Comparison of ENCODE assay signal across 7 cellular contexts in the genomic region with DNA sequence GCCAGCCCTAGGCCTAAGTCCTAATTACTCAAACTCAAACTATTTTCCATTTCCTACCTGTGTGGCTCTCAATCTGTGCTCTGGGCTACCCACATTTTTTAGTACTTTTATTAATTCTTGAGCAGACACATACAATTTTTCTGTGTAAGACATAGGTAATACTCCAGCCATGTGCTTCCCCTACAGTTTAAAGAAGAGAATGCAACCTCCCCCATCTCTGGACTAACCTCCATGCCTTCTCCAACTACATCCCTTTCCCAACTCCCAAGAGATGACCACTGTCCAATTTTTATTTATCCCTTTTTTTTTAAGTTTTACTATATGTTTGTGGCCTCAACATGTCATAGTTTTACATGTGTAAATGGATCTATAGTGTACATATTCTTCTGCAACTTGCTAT. TPM values are rescaled to one million over a fixed set of nuclear protein-coding genes. Genes with fewer than 3 reads are reported as not detected.
A peak's percentile ranks its signal among the peaks of the same experiment; 100 is the strongest.
DNase-seq lines count a peak whose midpoint lies in the region; TF ChIP-seq lines count a peak whose summit lies in the region.

No MANE protein-coding gene starts in this region.

- H3K9me3 Mint-ChIP-seq in brain: no peaks in the 10 kb centered on the region
- no peaks in the 10 kb centered on the region for H3K9me3 Mint-ChIP-seq in nephron progenitor cell
- H3K9me3 Mint-ChIP-seq in activated CD4-positive, alpha-beta memory T cell treated with anti-CD3 and anti-CD28 coated beads, Interleukin-2, amount 10 ng/mL, durations not matched to agents 7 days and 5 days: no peaks in the 10 kb centered on the region

- no peaks in the 10 kb centered on the region for H4K20me1 ChIP-seq in Karpas-422 (ENCODE audit: insufficient read depth, low read depth, low read length)

- H3K27ac Mint-ChIP-seq in brain (peak overlapping the region in 2 of 5 experiments; percentile 14), nephron progenitor cell (no peak overlapping the region)
- H3K27ac Mint-ChIP-seq in activated CD4-positive, alpha-beta memory T cell treated with anti-CD3 and anti-CD28 coated beads, Interleukin-2, amount 10 ng/mL, durations not matched to agents 7 days and 5 days: no peak overlapping the region

- no peak overlapping the region for H3K4me3 ChIP-seq in Karpas-422 (ENCODE audit: low read length)

- POLR2A ChIA-PET in activated CD4-positive, alpha-beta memory T cell treated with anti-CD3 and anti-CD28 coated beads, Interleukin-2, amount 10 ng/mL, durations not matched to agents 7 days and 5 days (lab: Charles Lee): no interaction called here

- H3K4me3 Mint-ChIP-seq in brain (peak overlapping the region in 3 of 5 experiments; percentile 1 to 77 (median 31)), nephron progenitor cell (no peak overlapping the region)
- H3K4me3 Mint-ChIP-seq in activated CD4-positive, alpha-beta memory T cell treated with anti-CD3 and anti-CD28 coated beads, Interleukin-2, amount 10 ng/mL, durations not matched to agents 7 days and 5 days: no peak overlapping the region

- peaks cover 42% of the 10 kb centered on the region for H3K79me2 ChIP-seq in Karpas-422 (ENCODE audit: low read length)

- peaks cover 16% of the 10 kb centered on the region for H3K4me1 ChIP-seq in Karpas-422 (ENCODE audit: low read length)

- no peak overlapping the region for H3K9ac ChIP-seq in Karpas-422 (ENCODE audit: low read length)

- H3K36me3 ChIP-seq in Karpas-422 (ENCODE audit: insufficient read depth, low read length): peaks cover 30% of the 10 kb centered on the region; the same call in 1 of the 2 replicates

- no peak for TF ChIP-seq CTCF in brain (conservative IDR thresholded peaks at IDR 0.05)
- TF ChIP-seq CTCF in nephron progenitor cell (IDR thresholded peaks at IDR 0.05): peak; percentile 37

- no peak overlapping the region for H3K4me2 ChIP-seq in Karpas-422 (ENCODE audit: low read depth, low read length, poor library complexity, severe bottlenecking)

- DNase-seq in EL: peak; percentile 29
- DNase-seq in Karpas-422: peak; percentile 57
- no peak for DNase-seq in nephron progenitor cell
- no peak for DNase-seq in NCI-H345 (lab: John Stamatoyannopoulos, UW)
- DNase-seq in activated CD4-positive, alpha-beta memory T cell treated with anti-CD3 and anti-CD28 coated beads, Interleukin-2, amount 10 ng/mL, durations not matched to agents 7 days and 5 days: no peak
- no peak for DNase-seq in NCI-H2081 (lab: John Stamatoyannopoulos, UW)

- no peaks in the 10 kb centered on the region for H3K9me3 ChIP-seq in Karpas-422 (ENCODE audit: low read length)

- no peaks in the 10 kb centered on the region for H3K27me3 ChIP-seq in Karpas-422 (ENCODE audit: low read length)

- H3K27ac ChIP-seq in Karpas-422 (ENCODE audit: low read length): no peak overlapping the region

- H3K9me2 ChIP-seq in Karpas-422 (replicated peaks; ENCODE audit: insufficient read depth, low read length): no peaks in the 10 kb centered on the region

- H2AFZ ChIP-seq in Karpas-422 (ENCODE audit: low read length): no peak overlapping the region

- no peaks in the 10 kb centered on the region for H3K27me3 Mint-ChIP-seq in brain
- no peaks in the 10 kb centered on the region for H3K27me3 Mint-ChIP-seq in nephron progenitor cell (ENCODE audit: low read depth, poor library complexity)
- no peaks in the 10 kb centered on the region for H3K27me3 Mint-ChIP-seq in activated CD4-positive, alpha-beta memory T cell treated with anti-CD3 and anti-CD28 coated beads, Interleukin-2, amount 10 ng/mL, durations not matched to agents 7 days and 5 days

- H3K4me1 Mint-ChIP-seq in brain: peaks cover 38% of the 10 kb centered on the region
- peaks cover 24% of the 10 kb centered on the region for H3K4me1 Mint-ChIP-seq in nephron progenitor cell
- peaks cover 44% of the 10 kb centered on the region for H3K4me1 Mint-ChIP-seq in activated CD4-positive, alpha-beta memory T cell treated with anti-CD3 and anti-CD28 coated beads, Interleukin-2, amount 10 ng/mL, durations not matched to agents 7 days and 5 days

- H3K36me3 Mint-ChIP-seq in brain: peaks cover 57% of the 10 kb centered on the region
- peaks cover 61% of the 10 kb centered on the region for H3K36me3 Mint-ChIP-seq in nephron progenitor cell (ENCODE audit: low read depth)
- H3K36me3 Mint-ChIP-seq in activated CD4-positive, alpha-beta memory T cell treated with anti-CD3 and anti-CD28 coated beads, Interleukin-2, amount 10 ng/mL, durations not matched to agents 7 days and 5 days (ENCODE audit: low read depth): peaks cover 61% of the 10 kb centered on the region

- CTCF ChIA-PET in activated CD4-positive, alpha-beta memory T cell treated with anti-CD3 and anti-CD28 coated beads, Interleukin-2, amount 10 ng/mL, durations not matched to agents 7 days and 5 days (lab: Charles Lee): interaction anchor here (0.7 to 1.0 kb wide), 2 partner anchors 9 to 203 kb away, joined by 3 read pairs; no protein-coding TSS in a partner anchor

RNA-seq across cellular contexts. Expression of a gene that starts 5.8 kb away (rescaled TPM):
- total RNA-seq in Karpas-422 (2014; rRNA removed; shearing (Covaris generic); ENCODE audit: low replicate concordance): 57.3 and 103 TPM in 2 replicates
- polyA plus RNA-seq in brain (ENCODE audit: insufficient read depth, low read depth, low replicate concordance): 70.0 TPM
- 100 to 1,000 TPM; 108 to 109 TPM for total RNA-seq in activated CD4-positive, alpha-beta memory T cell treated with anti-CD3 and anti-CD28 coated beads, Interleukin-2, amount 10 ng/mL, durations not matched to agents 7 days and 5 days

RNA-seq across cellular contexts. Expression of a gene that starts 43.9 kb away (rescaled TPM):
- 0.22 TPM in 1 of 2 replicates, not detected in the other for total RNA-seq in Karpas-422 (2014; rRNA removed; shearing (Covaris generic); ENCODE audit: low replicate concordance)
- 0.36 TPM for polyA plus RNA-seq in brain (ENCODE audit: insufficient read depth, low read depth, low replicate concordance)
- not detected for total RNA-seq in activated CD4-positive, alpha-beta memory T cell treated with anti-CD3 and anti-CD28 coated beads, Interleukin-2, amount 10 ng/mL, durations not matched to agents 7 days and 5 days

RNA-seq across cellular contexts. Expression of a gene that starts 52.8 kb away (rescaled TPM):
- 22.7 and 23.7 TPM in 2 replicates for total RNA-seq in Karpas-422 (2014; rRNA removed; shearing (Covaris generic); ENCODE audit: low replicate concordance)
- polyA plus RNA-seq in brain (ENCODE audit: insufficient read depth, low read depth, low replicate concordance): 16.0 TPM
- 10 to 100 TPM; 26.3 to 26.8 TPM for total RNA-seq in activated CD4-positive, alpha-beta memory T cell treated with anti-CD3 and anti-CD28 coated beads, Interleukin-2, amount 10 ng/mL, durations not matched to agents 7 days and 5 days

Comparison
In these comparisons a context has a peak if more than half of its experiments do, and no peak if none do; other contexts are left out.
1. DNase-seq: peak in EL (single experiment) and Karpas-422 (single experiment); none in nephron progenitor cell (single experiment), NCI-H345 (single experiment), activated CD4-positive, alpha-beta memory T cell treated with anti-CD3 and anti-CD28 coated beads, Interleukin-2, amount 10 ng/mL, durations not matched to agents 7 days and 5 days (single experiment) and NCI-H2081 (0 of 2).
2. H3K4me3 Mint-ChIP-seq: peak in brain (3 of 5); none in nephron progenitor cell (single experiment) and activated CD4-positive, alpha-beta memory T cell treated with anti-CD3 and anti-CD28 coated beads, Interleukin-2, amount 10 ng/mL, durations not matched to agents 7 days and 5 days (single experiment).